Comparison of ENCODE assay signal across 19 cellular contexts in genomic region chr10:61620511-61620910, GRCh38. TPM values are rescaled to one million over a fixed set of nuclear protein-coding genes. Genes with fewer than 3 reads are reported as not detected.
DNase-seq lines count a peak whose midpoint lies in the region; FAIRE-seq and TF ChIP-seq lines count a peak whose summit lies in the region.
"Had no signal": no experiment of that assay in that cellular context is flagged by ENCODE, and none has a peak within 500 bp of the region (broad histone marks: within the 10 kb centered on the region; RNA-seq: fewer than 3 reads in every experiment).

No MANE protein-coding gene starts in this region.

- H4K20me1 ChIP-seq in endothelial cell of umbilical vein (replicated peaks; ENCODE audit: control insufficient read depth, extremely low read depth, insufficient read depth, low read length), result no peaks in the 10 kb centered on the region

- POLR2A ChIA-PET in endothelial cell of umbilical vein (lab: Charles Lee), result no interaction called here

- dilution Hi-C loops in endothelial cell of umbilical vein (cut with MboI; ENCODE audit: extremely low pct_ligation_motif_present, low sequenced_read_pairs), result no loop called here

- H3K4me3 Mint-ChIP-seq in activated T-helper 1 cell treated with anti-CD3 and anti-CD28 coated beads, Interleukin-12 subunit alpha, Interleukin-12 subunit beta, Interleukin-2, Interleukin-4 antibody, amounts not matched to agents 30 ng/mL and 10 ng/mL and 1 ng/mL, durations not matched to agents 14 hours and 24 hours and 36 hours, result no peak overlapping the region
- H3K4me3 Mint-ChIP-seq: CD4-positive, alpha-beta memory T cell; HFFc6 had no signal

- no peaks in the 10 kb centered on the region for H3K36me3 ChIP-seq in endothelial cell of umbilical vein (ENCODE audit: control insufficient read depth in 2 of 2, extremely low read depth in 1 of 2, insufficient read depth in 2 of 2, low read length in 2 of 2)
- no peaks in the 10 kb centered on the region for H3K36me3 ChIP-seq in kidney (ENCODE audit: control insufficient read depth in 1 of 2, insufficient read depth in 2 of 2, low read length in 2 of 2)
- H3K36me3 ChIP-seq: HAP-1 had no signal

- peak; percentile 62 for FAIRE-seq in endothelial cell of umbilical vein (lab: Jason Lieb, UNC)
- peak; percentile 29 for FAIRE-seq in kidney (lab: Jason Lieb, UNC)
- no peak for FAIRE-seq in RCC 7860 (lab: Jason Lieb, UNC)
- FAIRE-seq: G401.6, GM12892, H54 had no signal

- H3K4me1 Mint-ChIP-seq in activated T-helper 1 cell treated with anti-CD3 and anti-CD28 coated beads, Interleukin-12 subunit alpha, Interleukin-12 subunit beta, Interleukin-2, Interleukin-4 antibody, amounts not matched to agents 30 ng/mL and 10 ng/mL and 1 ng/mL, durations not matched to agents 14 hours and 24 hours and 36 hours (ENCODE audit: low read depth), result no peaks in the 10 kb centered on the region

- H3K27me3 Mint-ChIP-seq in activated T-helper 1 cell treated with anti-CD3 and anti-CD28 coated beads, Interleukin-12 subunit alpha, Interleukin-12 subunit beta, Interleukin-2, Interleukin-4 antibody, amounts not matched to agents 30 ng/mL and 10 ng/mL and 1 ng/mL, durations not matched to agents 14 hours and 24 hours and 36 hours (ENCODE audit: insufficient read depth), result peaks cover 5% of the 10 kb centered on the region

- CTCF ChIA-PET in endothelial cell of umbilical vein (lab: Charles Lee), result interaction anchor here (1.1 to 1.9 kb wide), 4 partner anchors 14 to 30 kb away, joined by 3 to 6 read pairs (median 4); no protein-coding TSS in a partner anchor

- no peak overlapping the region for H3K27ac Mint-ChIP-seq in activated T-helper 1 cell treated with anti-CD3 and anti-CD28 coated beads, Interleukin-12 subunit alpha, Interleukin-12 subunit beta, Interleukin-2, Interleukin-4 antibody, amounts not matched to agents 30 ng/mL and 10 ng/mL and 1 ng/mL, durations not matched to agents 14 hours and 24 hours and 36 hours
- H3K27ac Mint-ChIP-seq: CD4-positive, alpha-beta memory T cell; HFFc6 had no signal

- H3K9me1 ChIP-seq in endothelial cell of umbilical vein (replicated peaks; ENCODE audit: control insufficient read depth, extremely low read depth, insufficient read depth, low read length), result no peaks in the 10 kb centered on the region

- H3K27ac ChIP-seq in VCaP (peak overlapping the region; percentile 54; the same call in 1 of the 2 replicates), endothelial cell of umbilical vein (ENCODE audit: insufficient read depth, low read depth, low read length) (peak overlapping the region; percentile 48), kidney (ENCODE audit: low read depth in 2 of 2, low read length in 2 of 2) (no peak overlapping the region)

- no peaks in the 10 kb centered on the region for H3K79me2 ChIP-seq in endothelial cell of umbilical vein (ENCODE audit: control insufficient read depth, insufficient read depth, low read length)

- intact Hi-C loops in endothelial cell of umbilical vein (cut with micrococcal nuclease), result loop anchor here (1.0 to 10.0 kb wide), 7 partner anchors 30 to 793 kb away; partner anchors contain the start of gene ARID5B
- intact Hi-C loops in kidney (cut with DNase I), result no loop called here
- intact Hi-C loops in activated T-helper 1 cell treated with anti-CD3 and anti-CD28 coated beads, Interleukin-12 subunit alpha, Interleukin-12 subunit beta, Interleukin-2, Interleukin-4 antibody, amounts not matched to agents 30 ng/mL and 10 ng/mL and 1 ng/mL, durations not matched to agents 14 hours and 24 hours and 36 hours (cut with micrococcal nuclease), result no loop called here

- H3K9ac ChIP-seq in endothelial cell of umbilical vein (replicated peaks; ENCODE audit: extremely low read depth, insufficient read depth, low read length), result no peak overlapping the region
- no peak overlapping the region for H3K9ac ChIP-seq in kidney (ENCODE audit: low read length in 2 of 2)

- H3K4me1 ChIP-seq in endothelial cell of umbilical vein (ENCODE audit: control insufficient read depth, extremely low read depth, insufficient read depth, low read length) (peaks cover 27% of the 10 kb centered on the region), kidney (ENCODE audit: control insufficient read depth in 1 of 2, insufficient read depth in 1 of 2, low read depth in 1 of 2, low read length in 2 of 2) (peaks cover 0 to 2% of the 10 kb centered on the region in 2 donors)

- no peaks in the 10 kb centered on the region for H3K27me3 ChIP-seq in endothelial cell of umbilical vein (ENCODE audit: control insufficient read depth in 2 of 2, insufficient read depth in 2 of 2, low read length in 2 of 2)

- H3K9me3 ChIP-seq in endothelial cell of umbilical vein (replicated peaks; ENCODE audit: control insufficient read depth, insufficient read depth, low read length), result no peaks in the 10 kb centered on the region
- no peaks in the 10 kb centered on the region for H3K9me3 ChIP-seq in kidney (ENCODE audit: control insufficient read depth in 1 of 2, low read length in 2 of 2)
- H3K9me3 ChIP-seq: HAP-1 had no signal

- no peak for TF ChIP-seq POLR2A in endothelial cell of umbilical vein (IDR thresholded peaks at IDR 0.05; ENCODE audit: low read depth, low read length)

- no peaks in the 10 kb centered on the region for H3K36me3 Mint-ChIP-seq in activated T-helper 1 cell treated with anti-CD3 and anti-CD28 coated beads, Interleukin-12 subunit alpha, Interleukin-12 subunit beta, Interleukin-2, Interleukin-4 antibody, amounts not matched to agents 30 ng/mL and 10 ng/mL and 1 ng/mL, durations not matched to agents 14 hours and 24 hours and 36 hours (ENCODE audit: low read depth)
- H3K36me3 Mint-ChIP-seq: CD4-positive, alpha-beta memory T cell had no signal

- BruUV-seq in endothelial cell of umbilical vein (replicated peaks; lab: Mats Ljungman, UMichigan), result no TSS peak

- TF ChIP-seq CTCF in VCaP (conservative IDR thresholded peaks at IDR 0.05), result no peak
- no peak for TF ChIP-seq CTCF in endothelial cell of umbilical vein (IDR thresholded peaks at IDR 0.05; ENCODE audit: extremely low read depth in 1 of 2, insufficient read depth in 1 of 2, low read depth in 1 of 2, low read length in 2 of 2)
- no peak for TF ChIP-seq CTCF in kidney (IDR thresholded peaks at IDR 0.05; ENCODE audit: borderline replicate concordance, extremely low read depth, insufficient read depth)

- DNase-seq in endothelial cell of umbilical vein (ENCODE audit: low read depth, low spot score) (peak; percentile 63), kidney (no peak), SIG-M5 (lab: John Stamatoyannopoulos, UW) (no peak), RCC 7860 (ENCODE audit: low spot score) (no peak)
- no peak for DNase-seq in activated T-helper 1 cell treated with anti-CD3 and anti-CD28 coated beads, Interleukin-12 subunit alpha, Interleukin-12 subunit beta, Interleukin-2, Interleukin-4 antibody, amounts not matched to agents 30 ng/mL and 10 ng/mL and 1 ng/mL, durations not matched to agents 14 hours and 24 hours and 36 hours (ENCODE audit: low spot score)
- DNase-seq: C1 segment of cervical spinal cord; Calu3; CD4-positive, alpha-beta memory T cell; COR-L47; DMS153; DND-41; GOT3; HFFc6 had no signal

- no peak overlapping the region for H3K4me3 ChIP-seq in endothelial cell of umbilical vein (replicated peaks in 1 of 3; ENCODE audit: insufficient read depth in 1 of 3, low read depth in 1 of 3, low read length in 3 of 3)
- H3K4me3 ChIP-seq in kidney (ENCODE audit: low read length in 2 of 2), result no peak overlapping the region
- H3K4me3 ChIP-seq: HAP-1 had no signal

- peak overlapping the region; percentile 93 for H3K4me2 ChIP-seq in endothelial cell of umbilical vein (ENCODE audit: insufficient read depth, low read length)

- no peak overlapping the region for H2AFZ ChIP-seq in endothelial cell of umbilical vein (ENCODE audit: low read depth, low read length)

- H3K9me3 Mint-ChIP-seq in activated T-helper 1 cell treated with anti-CD3 and anti-CD28 coated beads, Interleukin-12 subunit alpha, Interleukin-12 subunit beta, Interleukin-2, Interleukin-4 antibody, amounts not matched to agents 30 ng/mL and 10 ng/mL and 1 ng/mL, durations not matched to agents 14 hours and 24 hours and 36 hours, result no peaks in the 10 kb centered on the region
- H3K9me3 Mint-ChIP-seq: HFFc6 had no signal

TF ChIP-seq in endothelial cell of umbilical vein, 7 proteins besides CTCF, POLR2A, EP300 and RAD21:
- TF ChIP-seq FOS (IDR thresholded peaks at IDR 0.05; ENCODE audit: borderline replicate concordance, insufficient read depth, low read length), result peak; percentile 67
- TF ChIP-seq EZH2 (IDR thresholded peaks at IDR 0.05; ENCODE audit: borderline replicate concordance, low read depth, low read length, severe bottlenecking), result no peak
- TF ChIP-seq MAX (IDR thresholded peaks at IDR 0.05; ENCODE audit: insufficient read depth, insufficient read length), result no peak
- no peak for TF ChIP-seq GATA2 (IDR thresholded peaks at IDR 0.05; ENCODE audit: insufficient read depth, insufficient read length, low read depth, low read length)
- TF ChIP-seq JUN (IDR thresholded peaks at IDR 0.05; ENCODE audit: borderline replicate concordance, insufficient read depth, insufficient read length, low read depth), result peak; percentile 74
- TF ChIP-seq MYC (IDR thresholded peaks at IDR 0.05; ENCODE audit: low read depth, low read length), result no peak
- no peak for TF ChIP-seq POLR2AphosphoS5 (IDR thresholded peaks at IDR 0.05; ENCODE audit: insufficient read depth, low read depth, low read length)

RNA-seq across cellular contexts. Expression of gene CABCOCO1, which starts 42.2 kb away (rescaled TPM):
- 0.51 and 1.3 TPM in 2 replicates for total RNA-seq in endothelial cell of umbilical vein
- 0.06 TPM in 1 of 2 replicates, not detected in the other for polyA plus RNA-seq in endothelial cell of umbilical vein
- 0.30 and 0.35 TPM in 2 replicates for polyA plus RNA-seq in endothelial cell of umbilical vein (2011; cell fraction: cytosol; rRNA removed)
- 0.20 TPM in 1 of 2 replicates, not detected in the other for polyA plus RNA-seq in endothelial cell of umbilical vein (2011; cell fraction: nucleus; rRNA removed)
- polyA plus RNA-seq in endothelial cell of umbilical vein (2012), result 0.16 TPM in 1 of 2 replicates, not detected in the other
- polyA minus RNA-seq in endothelial cell of umbilical vein, result 0.34 TPM in 1 of 2 replicates, not detected in the other
- polyA minus RNA-seq in endothelial cell of umbilical vein (2011; cell fraction: cytosol; rRNA and poly(A)+ RNA removed), result not detected
- not detected in 2 replicates for polyA minus RNA-seq in endothelial cell of umbilical vein (2011; cell fraction: nucleus; rRNA and poly(A)+ RNA removed)
- 2.3 TPM for total RNA-seq in kidney
- polyA plus RNA-seq in kidney (ENCODE audit: insufficient read depth, low read depth, low replicate concordance), result 1.5 TPM
- not detected in 2 replicates for total RNA-seq in activated T-helper 1 cell treated with anti-CD3 and anti-CD28 coated beads, Interleukin-12 subunit alpha, Interleukin-12 subunit beta, Interleukin-2, Interleukin-4 antibody, amounts not matched to agents 30 ng/mL and 10 ng/mL and 1 ng/mL, durations not matched to agents 14 hours and 24 hours and 36 hours
- total RNA-seq: A673; Calu3; CD4-positive, alpha-beta memory T cell had no signal
- polyA plus RNA-seq: CD4-positive, alpha-beta memory T cell had no signal

Comparison
In these comparisons a context has a peak if more than half of its experiments do, and no peak if none do; other contexts are left out.
1. H3K27ac ChIP-seq: peak in VCaP (single experiment) and endothelial cell of umbilical vein (single experiment); none in kidney (0 of 2).